ENCODE assay signal across 36 cellular contexts in the genomic region with DNA sequence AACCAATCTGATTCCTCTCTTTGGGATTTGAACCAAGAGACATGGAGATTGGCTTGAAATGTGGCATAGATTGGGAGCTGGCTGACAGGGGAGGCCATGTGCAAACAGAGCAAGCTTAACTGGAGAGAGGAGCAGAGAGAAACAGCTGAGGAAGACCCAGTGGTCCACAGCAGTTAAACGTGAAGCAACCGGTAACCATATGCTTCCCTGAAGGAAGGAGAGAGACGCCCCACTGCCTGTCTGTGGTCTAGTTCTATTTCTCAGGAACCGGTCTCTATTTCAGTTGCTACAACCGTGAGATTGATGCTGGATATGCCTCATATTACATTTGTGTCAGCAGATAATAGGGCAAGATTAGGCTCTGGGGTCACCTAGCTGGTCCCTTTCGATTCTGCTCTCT. TPM values are rescaled to one million over a fixed set of nuclear protein-coding genes. Genes with fewer than 3 reads are reported as not detected.
"Had no signal": no experiment of that assay in that cellular context is flagged by ENCODE, and none has a peak within 500 bp of the region (broad histone marks: within the 10 kb centered on the region; RNA-seq: fewer than 3 reads in every experiment).

No MANE protein-coding gene starts in this region.

- H3K27me3 ChIP-seq: adrenal gland, body of pancreas, brain microvascular endothelial cell, breast epithelium had no signal

- H3K9me3 ChIP-seq: adrenal gland, body of pancreas, breast epithelium had no signal

- H3K4me3 Mint-ChIP-seq: activated B cell treated with CpG ODN at 0.5 μM for 24 hours; activated CD4-positive, alpha-beta memory T cell treated with anti-CD3 and anti-CD28 coated beads for 36 hours; activated CD4-positive, alpha-beta T cell treated with anti-CD3 and anti-CD28 coated beads, Interleukin-2, amount 10 ng/mL, durations not matched to agents 24 days and 14 days; activated CD8-positive, alpha-beta T cell treated with anti-CD3 and anti-CD28 coated beads for 36 hours; activated naive CD4-positive, alpha-beta T cell treated with anti-CD3 and anti-CD28 coated beads for 36 hours; activated naive CD8-positive, alpha-beta T cell treated with anti-CD3 and anti-CD28 coated beads for 36 hours; activated T-cell treated with anti-CD3 and anti-CD28 coated beads, Interleukin-2, amount 50 U/mL, for 4 hours; activated T-cell treated with anti-CD3 and anti-CD28 coated beads, Interleukin-2, amount 50 U/mL, for 72 hours; activated T-helper 1 cell treated with anti-CD3 and anti-CD28 coated beads, Interleukin-12 subunit alpha, Interleukin-12 subunit beta, Interleukin-2, Interleukin-4 antibody, amounts not matched to agents 30 ng/mL and 10 ng/mL and 1 ng/mL, durations not matched to agents 14 hours and 24 hours and 36 hours; activated T-helper 17 cell treated with anti-CD3 and anti-CD28 coated beads, Interleukin-2, amount 50 U/mL, for 72 hours; T-helper 1 cell treated with Interleukin-12 subunit alpha and Interleukin-12 subunit beta and Interleukin-4 antibody, amounts not matched to agents 30 μg/mL and 1 μg/mL, for 36 hours; T-helper 2 cell treated with Interferon-gamma antibody and Interleukin-4, amounts not matched to agents 5 μg/mL and 100 μg/mL, for 36 hours had no signal

- FAIRE-seq: astrocyte, TTC549 had no signal

- H3K36me3 Mint-ChIP-seq: activated CD4-positive, alpha-beta memory T cell treated with anti-CD3 and anti-CD28 coated beads for 36 hours; activated naive CD4-positive, alpha-beta T cell treated with anti-CD3 and anti-CD28 coated beads, Interleukin-2, amount 50 U/mL, for 72 hours; activated naive CD8-positive, alpha-beta T cell treated with anti-CD3 and anti-CD28 coated beads for 36 hours had no signal

- H3K27ac Mint-ChIP-seq: activated B cell treated with CpG ODN at 0.5 μM for 24 hours; activated CD4-positive, alpha-beta memory T cell treated with anti-CD3 and anti-CD28 coated beads for 36 hours; activated CD4-positive, alpha-beta T cell treated with anti-CD3 and anti-CD28 coated beads, Interleukin-2, amount 10 ng/mL, durations not matched to agents 24 days and 14 days; activated CD8-positive, alpha-beta T cell treated with anti-CD3 and anti-CD28 coated beads for 36 hours; activated naive CD4-positive, alpha-beta T cell treated with anti-CD3 and anti-CD28 coated beads for 36 hours; activated naive CD4-positive, alpha-beta T cell treated with anti-CD3 and anti-CD28 coated beads, Interleukin-2, amount 50 U/mL, for 72 hours; activated naive CD8-positive, alpha-beta T cell treated with anti-CD3 and anti-CD28 coated beads for 36 hours; activated T-cell treated with anti-CD3 and anti-CD28 coated beads, Interleukin-2, amount 50 U/mL, for 72 hours; activated T-helper 1 cell treated with anti-CD3 and anti-CD28 coated beads, Interleukin-12 subunit alpha, Interleukin-12 subunit beta, Interleukin-2, Interleukin-4 antibody, amounts not matched to agents 30 ng/mL and 10 ng/mL and 1 ng/mL, durations not matched to agents 14 hours and 24 hours and 36 hours; activated T-helper 17 cell treated with anti-CD3 and anti-CD28 coated beads, Interleukin-2, amount 50 U/mL, for 72 hours; T-helper 1 cell treated with Interleukin-12 subunit alpha and Interleukin-12 subunit beta and Interleukin-4 antibody, amounts not matched to agents 30 μg/mL and 1 μg/mL, for 36 hours; T-helper 2 cell treated with Interferon-gamma antibody and Interleukin-4, amounts not matched to agents 5 μg/mL and 100 μg/mL, for 36 hours had no signal

- ATAC-seq: activated CD8-positive, alpha-beta T cell treated with anti-CD3 and anti-CD28 coated beads for 36 hours; activated naive CD4-positive, alpha-beta T cell treated with anti-CD3 and anti-CD28 coated beads, Interleukin-2, amount 50 U/mL, for 72 hours; activated T-cell treated with anti-CD3 and anti-CD28 coated beads, Interleukin-2, amount 50 U/mL, for 4 hours; activated T-cell treated with anti-CD3 and anti-CD28 coated beads, Interleukin-2, amount 50 U/mL, for 72 hours; activated T-helper 17 cell treated with anti-CD3 and anti-CD28 coated beads, Interleukin-2, amount 50 U/mL, for 72 hours; body of pancreas had no signal

- DNase-seq: activated B cell treated with CpG ODN at 0.5 μM for 24 hours; activated CD4-positive, alpha-beta memory T cell treated with anti-CD3 and anti-CD28 coated beads for 36 hours; activated CD4-positive, alpha-beta T cell treated with anti-CD3 and anti-CD28 coated beads for 4 hours; activated CD4-positive, alpha-beta T cell treated with anti-CD3 and anti-CD28 coated beads, Interleukin-2, amount 10 ng/mL, durations not matched to agents 24 days and 14 days; activated CD4-positive, alpha-beta T cell treated with anti-CD3 and anti-CD28 coated beads, Interleukin-2, amount 50 U/mL, for 1 hour; activated CD4-positive, alpha-beta T cell treated with anti-CD3 and anti-CD28 coated beads, Interleukin-2, amount 50 U/mL, for 4 hours; activated CD4-positive, CD25-positive, alpha-beta regulatory T cell treated with anti-CD3 and anti-CD28 coated beads, Interleukin-2, amount 50 U/mL, for 72 hours; activated CD8-positive, alpha-beta memory T cell treated with anti-CD3 and anti-CD28 coated beads, Interleukin-2, amount 50 U/mL, for 4 hours; activated CD8-positive, alpha-beta T cell treated with anti-CD3 and anti-CD28 coated beads for 36 hours; activated effector memory CD4-positive, alpha-beta T cell treated with anti-CD3 and anti-CD28 coated beads, Interleukin-2, amount 50 U/mL, for 16 hours; activated gamma-delta T cell treated with Interleukin-2 at 50 U/mL for 16 hours; activated naive CD4-positive, alpha-beta T cell; activated naive CD4-positive, alpha-beta T cell treated with anti-CD3 and anti-CD28 coated beads for 36 hours; activated naive CD4-positive, alpha-beta T cell treated with anti-CD3 and anti-CD28 coated beads, Interleukin-2, amount 50 U/mL, for 16 hours; activated naive CD8-positive, alpha-beta T cell treated with anti-CD3 and anti-CD28 coated beads for 36 hours; activated T-cell treated with anti-CD3 and anti-CD28 coated beads for 4 hours; activated T-cell treated with anti-CD3 and anti-CD28 coated beads, Interleukin-2, amount 50 U/mL, for 1 hour; activated T-cell treated with anti-CD3 and anti-CD28 coated beads, Interleukin-2, amount 50 U/mL, for 4 hours; activated T-cell treated with anti-CD3 and anti-CD28 coated beads, Interleukin-2, amount 50 U/mL, for 72 hours; adrenal gland; amniotic stem cell; aorta; body of pancreas; brain microvascular endothelial cell; central memory CD4-positive, alpha-beta T cell; T-helper 2 cell; T-helper 9 cell had no signal

- H3K27ac ChIP-seq: adrenal gland, body of pancreas, brain microvascular endothelial cell, breast epithelium, VCaP had no signal

- H3K9me3 Mint-ChIP-seq: activated B cell treated with CpG ODN at 0.5 μM for 24 hours; activated CD4-positive, alpha-beta memory T cell treated with anti-CD3 and anti-CD28 coated beads for 36 hours; activated CD4-positive, alpha-beta T cell treated with anti-CD3 and anti-CD28 coated beads, Interleukin-2, amount 10 ng/mL, durations not matched to agents 24 days and 14 days; activated CD8-positive, alpha-beta T cell treated with anti-CD3 and anti-CD28 coated beads for 36 hours; activated naive CD4-positive, alpha-beta T cell treated with anti-CD3 and anti-CD28 coated beads for 36 hours; activated naive CD4-positive, alpha-beta T cell treated with anti-CD3 and anti-CD28 coated beads, Interleukin-2, amount 50 U/mL, for 72 hours; activated naive CD8-positive, alpha-beta T cell treated with anti-CD3 and anti-CD28 coated beads for 36 hours; activated T-cell treated with anti-CD3 and anti-CD28 coated beads, Interleukin-2, amount 50 U/mL, for 4 hours; activated T-cell treated with anti-CD3 and anti-CD28 coated beads, Interleukin-2, amount 50 U/mL, for 72 hours; activated T-helper 1 cell treated with anti-CD3 and anti-CD28 coated beads, Interleukin-12 subunit alpha, Interleukin-12 subunit beta, Interleukin-2, Interleukin-4 antibody, amounts not matched to agents 30 ng/mL and 10 ng/mL and 1 ng/mL, durations not matched to agents 14 hours and 24 hours and 36 hours; activated T-helper 17 cell treated with anti-CD3 and anti-CD28 coated beads, Interleukin-2, amount 50 U/mL, for 72 hours; T-helper 1 cell treated with Interleukin-12 subunit alpha and Interleukin-12 subunit beta and Interleukin-4 antibody, amounts not matched to agents 30 μg/mL and 1 μg/mL, for 36 hours; T-helper 2 cell treated with Interferon-gamma antibody and Interleukin-4, amounts not matched to agents 5 μg/mL and 100 μg/mL, for 36 hours had no signal

- H3K36me3 ChIP-seq: adrenal gland, brain microvascular endothelial cell, breast epithelium had no signal

- H3K27me3 Mint-ChIP-seq: activated B cell treated with CpG ODN at 0.5 μM for 24 hours had no signal

- H3K4me1 ChIP-seq: adrenal gland, breast epithelium had no signal

- H3K4me3 ChIP-seq: adrenal gland, body of pancreas, breast epithelium had no signal

- H3K4me1 Mint-ChIP-seq: activated B cell treated with CpG ODN at 0.5 μM for 24 hours; activated CD4-positive, alpha-beta T cell treated with anti-CD3 and anti-CD28 coated beads, Interleukin-2, amount 10 ng/mL, durations not matched to agents 24 days and 14 days; activated naive CD8-positive, alpha-beta T cell treated with anti-CD3 and anti-CD28 coated beads for 36 hours; activated T-helper 17 cell treated with anti-CD3 and anti-CD28 coated beads, Interleukin-2, amount 50 U/mL, for 72 hours had no signal

RNA-seq across cellular contexts. Expression of a gene that starts 13.6 kb away (rescaled TPM):
- total RNA-seq: activated B cell treated with CpG ODN at 0.5 μM for 24 hours had no signal
